Comparison of ENCODE assay signal across 13 cellular contexts in genomic region chr13:100530645-100531044, GRCh38. TPM values are rescaled to one million over a fixed set of nuclear protein-coding genes. Genes with fewer than 3 reads are reported as not detected.
DNase-seq lines count a peak whose midpoint lies in the region; ATAC-seq, FAIRE-seq and TF ChIP-seq lines count a peak whose summit lies in the region.
"Had no signal": no experiment of that assay in that cellular context is flagged by ENCODE, and none has a peak within 500 bp of the region (broad histone marks: within the 10 kb centered on the region; RNA-seq: fewer than 3 reads in every experiment).

No MANE protein-coding gene starts in this region.

- H3K36me3 ChIP-seq in naive thymus-derived CD4-positive, alpha-beta T cell (ENCODE audit: control insufficient read depth in 2 of 3, insufficient read depth in 3 of 3, low read length in 3 of 3) = no peaks in the 10 kb centered on the region

- no peak overlapping the region for H3K27ac Mint-ChIP-seq in WTC11
- peak overlapping the region in 2 of 9 donors; percentile 24 to 29 for H3K27ac Mint-ChIP-seq in naive thymus-derived CD4-positive, alpha-beta T cell

- no peak for FAIRE-seq in urothelium cell line (lab: Jason Lieb, UNC)
- FAIRE-seq: D721Med had no signal

- H3K27ac ChIP-seq in substantia nigra (ENCODE audit: low read depth, low read length, poor library complexity, severe bottlenecking) = peak overlapping the region; percentile 42
- H3K27ac ChIP-seq in naive thymus-derived CD4-positive, alpha-beta T cell (ENCODE audit: low read depth, low read length) = no peak overlapping the region

- H3K4me1 ChIP-seq in naive thymus-derived CD4-positive, alpha-beta T cell (ENCODE audit: control insufficient read depth in 2 of 2, insufficient read depth in 2 of 2, low read length in 2 of 2) = no peaks in the 10 kb centered on the region

- no peaks in the 10 kb centered on the region for H3K27me3 ChIP-seq in naive thymus-derived CD4-positive, alpha-beta T cell (ENCODE audit: control insufficient read depth in 2 of 2, insufficient read depth in 2 of 2, low read length in 2 of 2)

- H3K4me3 ChIP-seq in naive thymus-derived CD4-positive, alpha-beta T cell (ENCODE audit: low read length) = no peak overlapping the region

- H3K4me1 Mint-ChIP-seq in WTC11 = peaks cover 39% of the 10 kb centered on the region
- peaks cover 0 to 1% (median 0%) of the 10 kb centered on the region in 7 donors for H3K4me1 Mint-ChIP-seq in naive thymus-derived CD4-positive, alpha-beta T cell

- H3K36me3 Mint-ChIP-seq in WTC11 = peaks cover 17% of the 10 kb centered on the region
- peaks cover 0 to 49% (median 4%) of the 10 kb centered on the region in 5 donors for H3K36me3 Mint-ChIP-seq in naive thymus-derived CD4-positive, alpha-beta T cell

- intact Hi-C loops in naive thymus-derived CD4-positive, alpha-beta T cell (cut with micrococcal nuclease) = no loop called here

- CTCF ChIA-PET in WTC11 (lab: Charles Lee) = interaction anchor here (0.5 to 1.9 kb wide), 6 partner anchors 12 to 875 kb away, joined by 3 to 9 read pairs (median 4); no protein-coding TSS in a partner anchor
- CTCF ChIA-PET in naive thymus-derived CD4-positive, alpha-beta T cell (lab: Charles Lee) = no interaction called here

- POLR2A ChIA-PET in WTC11 (lab: Charles Lee) = no interaction called here
- POLR2A ChIA-PET in naive thymus-derived CD4-positive, alpha-beta T cell (lab: Charles Lee) = no interaction called here

- ATAC-seq in WTC11 = peak; percentile 11; the same call in 1 of the 2 replicates
- ATAC-seq in naive thymus-derived CD4-positive, alpha-beta T cell = no peak
- ATAC-seq: activated CD4-positive, CD25-positive, alpha-beta regulatory T cell treated with anti-CD3 and anti-CD28 coated beads, Interleukin-2, amount 50 U/mL, for 24 hours had no signal

- no peaks in the 10 kb centered on the region for H3K9me3 Mint-ChIP-seq in WTC11
- peaks cover 0 to 3% (median 0%) of the 10 kb centered on the region in 11 donors for H3K9me3 Mint-ChIP-seq in naive thymus-derived CD4-positive, alpha-beta T cell

- no peaks in the 10 kb centered on the region for H3K27me3 Mint-ChIP-seq in WTC11 (ENCODE audit: low read depth)
- H3K27me3 Mint-ChIP-seq in naive thymus-derived CD4-positive, alpha-beta T cell = no peaks in the 10 kb centered on the region

- H3K9me3 ChIP-seq in naive thymus-derived CD4-positive, alpha-beta T cell (ENCODE audit: control insufficient read depth in 2 of 3, low read length in 3 of 3) = no peaks in the 10 kb centered on the region

- TF ChIP-seq CTCF in WTC11 (IDR thresholded peaks at IDR 0.05) = no peak

- DNase-seq in NCI-H345 (lab: John Stamatoyannopoulos, UW) = peak; percentile 46
- DNase-seq in NCI-H345 treated with DMSO at 0.1 percent for 48 hours (lab: John Stamatoyannopoulos, UW; ENCODE audit: unreplicated experiment) = no peak
- DNase-seq in WTC11 (ENCODE audit: low spot score) = no peak
- peak; percentile 34 for DNase-seq in iris pigment epithelial cell (ENCODE audit: low read depth)
- DNase-seq in substantia nigra (lab: John Stamatoyannopoulos, UW) = peak in 23 of 49 donors; percentile 11 to 55 (median 32)
- no peak for DNase-seq in urothelium cell line (ENCODE audit: low spot score)
- DNase-seq in putamen (ENCODE audit: low spot score) = no peak
- no peak for DNase-seq in naive thymus-derived CD4-positive, alpha-beta T cell
- DNase-seq: activated T-cell treated with anti-CD3 and anti-CD28 coated beads, Interleukin-2, amount 50 U/mL, for 1 hour; NCI-H510A treated with DMSO at 0.1 percent for 48 hours; occipital lobe had no signal

- H3K4me3 Mint-ChIP-seq in WTC11 = no peak overlapping the region
- H3K4me3 Mint-ChIP-seq in naive thymus-derived CD4-positive, alpha-beta T cell = no peak overlapping the region

TF ChIP-seq in WTC11, 78 proteins besides CTCF, POLR2A, EP300 and RAD21:
- TF ChIP-seq ZNF281 (CRISPR knock-in tag; IDR thresholded peaks at IDR 0.05) = no peak
- peak; percentile 96 for TF ChIP-seq ZNF423 (CRISPR knock-in tag; IDR thresholded peaks at IDR 0.05)
- no peak for TF ChIP-seq NFATC4 (CRISPR knock-in tag; IDR thresholded peaks at IDR 0.05)
- no peak for TF ChIP-seq TCF7 (CRISPR knock-in tag; IDR thresholded peaks at IDR 0.05; ENCODE audit: low read depth)
- TF ChIP-seq RORB (CRISPR knock-in tag; IDR thresholded peaks at IDR 0.05) = no peak
- TF ChIP-seq, protein P1, sequence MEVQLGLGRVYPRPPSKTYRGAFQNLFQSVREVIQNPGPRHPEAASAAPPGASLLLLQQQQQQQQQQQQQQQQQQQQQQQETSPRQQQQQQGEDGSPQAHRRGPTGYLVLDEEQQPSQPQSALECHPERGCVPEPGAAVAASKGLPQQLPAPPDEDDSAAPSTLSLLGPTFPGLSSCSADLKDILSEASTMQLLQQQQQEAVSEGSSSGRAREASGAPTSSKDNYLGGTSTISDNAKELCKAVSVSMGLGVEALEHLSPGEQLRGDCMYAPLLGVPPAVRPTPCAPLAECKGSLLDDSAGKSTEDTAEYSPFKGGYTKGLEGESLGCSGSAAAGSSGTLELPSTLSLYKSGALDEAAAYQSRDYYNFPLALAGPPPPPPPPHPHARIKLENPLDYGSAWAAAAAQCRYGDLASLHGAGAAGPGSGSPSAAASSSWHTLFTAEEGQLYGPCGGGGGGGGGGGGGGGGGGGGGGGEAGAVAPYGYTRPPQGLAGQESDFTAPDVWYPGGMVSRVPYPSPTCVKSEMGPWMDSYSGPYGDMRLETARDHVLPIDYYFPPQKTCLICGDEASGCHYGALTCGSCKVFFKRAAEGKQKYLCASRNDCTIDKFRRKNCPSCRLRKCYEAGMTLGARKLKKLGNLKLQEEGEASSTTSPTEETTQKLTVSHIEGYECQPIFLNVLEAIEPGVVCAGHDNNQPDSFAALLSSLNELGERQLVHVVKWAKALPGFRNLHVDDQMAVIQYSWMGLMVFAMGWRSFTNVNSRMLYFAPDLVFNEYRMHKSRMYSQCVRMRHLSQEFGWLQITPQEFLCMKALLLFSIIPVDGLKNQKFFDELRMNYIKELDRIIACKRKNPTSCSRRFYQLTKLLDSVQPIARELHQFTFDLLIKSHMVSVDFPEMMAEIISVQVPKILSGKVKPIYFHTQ (CRISPR knock-in tag; IDR thresholded peaks at IDR 0.05) = no peak
- no peak for TF ChIP-seq ZNF263 (CRISPR knock-in tag; IDR thresholded peaks at IDR 0.05; ENCODE audit: low read depth)
- no peak for TF ChIP-seq SP1 (CRISPR knock-in tag; conservative IDR thresholded peaks at IDR 0.05)

RNA-seq across cellular contexts. Expression of gene GGACT, which starts 57.9 kb away (rescaled TPM):
- 2.4 to 3.8 TPM (median 2.5 TPM) in 3 replicates for total RNA-seq in WTC11 (2021)
- 1 to 10 TPM; 5.3 to 8.7 (median 7.4) TPM for total RNA-seq in naive thymus-derived CD4-positive, alpha-beta T cell
- polyA plus RNA-seq in naive thymus-derived CD4-positive, alpha-beta T cell = 10 to 100 TPM in 1 of 2 donors, 1 to 10 TPM in 1; 4.9 to 10.4 TPM

Comparison
In these comparisons a context has a peak if more than half of its experiments do, and no peak if none do; other contexts are left out.
1. DNase-seq: peak in NCI-H345 (single experiment) and iris pigment epithelial cell (single experiment); none in NCI-H345 treated with DMSO at 0.1 percent for 48 hours (single experiment), WTC11 (single experiment), urothelium cell line (single experiment), putamen (single experiment) and naive thymus-derived CD4-positive, alpha-beta T cell (0 of 9).